Comparison of ENCODE assay signal across 7 cellular contexts in the genomic region with DNA sequence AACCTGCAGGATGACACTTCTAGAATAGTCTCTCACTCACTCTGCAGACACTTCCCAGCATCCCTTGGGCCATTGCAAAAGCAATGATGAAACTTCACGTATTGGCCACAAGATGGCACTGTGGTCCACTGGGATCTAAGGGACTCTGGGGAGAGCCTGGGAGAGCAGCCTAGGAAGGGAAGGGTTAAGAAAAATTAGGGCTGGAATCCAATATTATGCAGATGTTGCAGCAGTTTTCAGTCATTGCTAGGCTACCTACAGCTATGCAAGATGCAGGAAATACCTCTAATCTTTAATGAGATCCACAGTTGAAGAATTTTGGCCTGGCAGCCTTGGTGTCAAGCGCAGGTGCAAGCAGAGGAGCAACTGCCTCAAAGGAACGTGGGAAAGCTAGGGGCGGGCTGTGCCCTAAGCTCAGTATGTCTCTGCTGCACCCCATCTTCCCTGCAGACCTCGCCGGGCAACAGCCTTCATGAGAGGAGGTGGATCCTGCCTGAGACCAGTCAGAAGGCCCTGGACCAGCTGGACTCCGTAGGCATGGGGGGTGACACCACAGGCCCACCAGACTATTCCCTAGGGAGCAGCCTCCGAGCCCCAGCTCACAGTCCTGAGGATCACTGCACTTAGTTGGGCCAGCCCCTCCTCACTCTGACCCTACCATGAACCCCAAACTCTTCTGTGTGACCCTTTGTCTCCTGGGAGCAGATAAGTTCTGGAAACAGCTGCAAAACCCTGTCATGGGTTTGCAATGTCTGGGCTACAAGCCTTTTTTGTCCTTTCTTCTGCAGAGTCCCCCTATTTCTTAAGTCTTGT.
A peak's percentile ranks its signal among the peaks of the same experiment; 100 is the strongest.
DNase-seq lines count a peak whose midpoint lies in the region; ATAC-seq and TF ChIP-seq lines count a peak whose summit lies in the region.

No MANE protein-coding gene starts in this region.

- H3K4me3 ChIP-seq in GM06990 (replicated peaks; ENCODE audit: low read depth, low read length) (no peak overlapping the region), brain microvascular endothelial cell (ENCODE audit: low read depth, low read length) (no peak overlapping the region)

- TF ChIP-seq CTCF in GM06990 (IDR thresholded peaks at IDR 0.05; ENCODE audit: insufficient read depth, low read length, poor library complexity, severe bottlenecking) (peak; percentile 80), brain microvascular endothelial cell (IDR thresholded peaks at IDR 0.05; ENCODE audit: low read depth, low read length, missing control alignments) (peak; percentile 87)

- H3K36me3 ChIP-seq in GM06990 (ENCODE audit: control insufficient read depth, insufficient read depth, low read length) (no peaks in the 10 kb centered on the region), brain microvascular endothelial cell (replicated peaks) (no peaks in the 10 kb centered on the region)

- peak; percentile 81 for ATAC-seq in GM21526 (IDR thresholded peaks at IDR 0.05; ENCODE audit: low FRiP score, unreplicated experiment)
- ATAC-seq in stimulated activated naive CD8-positive, alpha-beta T cell treated with anti-CD3 and anti-CD28 coated beads, Interleukin-15, Interleukin-2, amounts not matched to agents 100 U/mL and 50 U/mL, for 24 hours: peak; percentile 44

- in situ Hi-C loops in brain microvascular endothelial cell (cut with HindIII; ENCODE audit: low pct_ligation_motif_present, low sequenced_read_pairs): no loop called here

- H3K27me3 ChIP-seq in GM06990 (replicated peaks; ENCODE audit: control insufficient read depth, insufficient read depth, low read length) (no peaks in the 10 kb centered on the region), brain microvascular endothelial cell (replicated peaks) (no peaks in the 10 kb centered on the region)

- H3K27ac ChIP-seq in brain microvascular endothelial cell: no peak overlapping the region

- DNase-seq in GM06990 (ENCODE audit: extremely low read depth, insufficient read length) (no peak), HUDEP-2 (lab: John Stamatoyannopoulos, UW; ENCODE audit: unreplicated experiment in 76 of 76) (peak in 39 of 76 experiments; percentile 2 to 62 (median 21)), SHP77 treated with DMSO at 0.1 percent for 48 hours (lab: John Stamatoyannopoulos, UW) (peak; percentile 2), brain microvascular endothelial cell (peak; percentile 39), kidney glomerular epithelial cell (lab: John Stamatoyannopoulos, UW) (peak; percentile 36)
- DNase-seq in stimulated activated naive CD8-positive, alpha-beta T cell treated with anti-CD3 and anti-CD28 coated beads, Interleukin-15, Interleukin-2, amounts not matched to agents 100 U/mL and 50 U/mL, for 24 hours: peak; percentile 48
